In the genomic region with DNA sequence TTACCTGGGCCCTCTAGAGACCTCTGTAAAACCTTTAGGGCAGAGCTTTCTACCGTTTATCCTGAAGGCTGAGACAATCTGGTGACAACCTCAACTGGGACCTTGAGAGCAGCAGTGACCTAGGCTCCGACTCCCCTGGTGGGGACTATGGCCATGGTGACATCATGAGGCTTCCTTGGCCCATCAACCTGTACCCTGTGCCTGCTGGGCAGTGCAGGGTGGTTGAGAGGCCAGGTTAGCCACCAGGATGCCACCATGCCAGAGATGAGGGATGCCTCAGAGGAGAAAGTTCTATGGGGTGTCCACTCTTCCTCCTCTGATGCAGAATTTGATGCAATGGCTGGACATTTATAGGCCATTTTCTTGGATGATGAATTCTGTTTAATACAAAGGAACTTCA, we compare ENCODE assay signal across 40 cellular contexts.
"Had no signal": no experiment of that assay in that cellular context is flagged by ENCODE, and none has a peak within 500 bp of the region (broad histone marks: within the 10 kb centered on the region; RNA-seq: fewer than 3 reads in every experiment).

No MANE protein-coding gene starts in this region.

- H3K4me1 ChIP-seq: ascending aorta had no signal

- DNase-seq: activated CD4-positive, alpha-beta memory T cell treated with anti-CD3 and anti-CD28 coated beads, Interleukin-2, amount 10 ng/mL, durations not matched to agents 7 days and 5 days; activated CD4-positive, alpha-beta T cell treated with anti-CD3 and anti-CD28 coated beads for 1 hour; activated CD4-positive, alpha-beta T cell treated with anti-CD3 and anti-CD28 coated beads for 36 hours; activated CD4-positive, alpha-beta T cell treated with anti-CD3 and anti-CD28 coated beads for 48 hours; activated CD4-positive, alpha-beta T cell treated with anti-CD3 and anti-CD28 coated beads, Interleukin-2, amount 50 U/mL, for 48 hours; activated CD4-positive, CD25-positive, alpha-beta regulatory T cell; activated CD8-positive, alpha-beta memory T cell treated with anti-CD3 and anti-CD28 coated beads for 24 hours; activated CD8-positive, alpha-beta memory T cell treated with anti-CD3 and anti-CD28 coated beads, Interleukin-2, amount 10 ng/mL, durations not matched to agents 7 days and 5 days; activated CD8-positive, alpha-beta memory T cell treated with anti-CD3 and anti-CD28 coated beads, Interleukin-2, amount 50 U/mL, for 48 hours; activated CD8-positive, alpha-beta T cell treated with anti-CD3 and anti-CD28 coated beads, Interleukin-2, amount 10 ng/mL, durations not matched to agents 7 days and 5 days; activated effector memory CD4-positive, alpha-beta T cell treated with Interleukin-2 at 50 U/mL for 16 hours; activated gamma-delta T cell; activated naive CD4-positive, alpha-beta T cell treated with anti-CD3 and anti-CD28 coated beads, Interleukin-2, amount 10 ng/mL, durations not matched to agents 7 days and 5 days; activated naive CD4-positive, alpha-beta T cell treated with Interleukin-2 at 50 U/mL for 16 hours; activated naive CD8-positive, alpha-beta T cell treated with anti-CD3 and anti-CD28 coated beads, Interleukin-2, amount 10 ng/mL, durations not matched to agents 7 days and 5 days; activated naive CD8-positive, alpha-beta T cell treated with anti-CD3 and anti-CD28 coated beads, Interleukin-2, amount 50 U/mL, for 24 hours; activated T-cell treated with anti-CD3 and anti-CD28 coated beads, Interleukin-2, amount 50 U/mL, for 24 hours; activated T-cell treated with anti-CD3 and anti-CD28 coated beads, Interleukin-2, amount 50 U/mL, for 48 hours; amygdala; anterior cingulate cortex; caudate nucleus; cerebellar nuclear complex; SW 1271; T-helper 1 cell; T-helper 2 cell; T-helper 9 cell; WERI-Rb-1 had no signal

- H3K36me3 ChIP-seq: ascending aorta, cardiac muscle cell, WERI-Rb-1 had no signal

- H3K4me3 Mint-ChIP-seq: activated CD4-positive, alpha-beta memory T cell treated with anti-CD3 and anti-CD28 coated beads, Interleukin-2, amount 10 ng/mL, durations not matched to agents 7 days and 5 days; activated CD4-positive, alpha-beta T cell treated with anti-CD3 and anti-CD28 coated beads for 36 hours; activated CD8-positive, alpha-beta memory T cell treated with anti-CD3 and anti-CD28 coated beads, Interleukin-2, amount 10 ng/mL, durations not matched to agents 7 days and 5 days; activated CD8-positive, alpha-beta T cell treated with anti-CD3 and anti-CD28 coated beads, Interleukin-2, amount 10 ng/mL, durations not matched to agents 7 days and 5 days; activated naive CD4-positive, alpha-beta T cell treated with anti-CD3 and anti-CD28 coated beads, Interleukin-2, amount 10 ng/mL, durations not matched to agents 7 days and 5 days; activated naive CD4-positive, alpha-beta T cell treated with anti-CD3 and anti-CD28 coated beads, Interleukin-2, amount 50 U/mL, for 24 hours; activated naive CD8-positive, alpha-beta T cell; activated naive CD8-positive, alpha-beta T cell treated with anti-CD3 and anti-CD28 coated beads, Interleukin-2, amount 10 ng/mL, durations not matched to agents 7 days and 5 days; activated naive CD8-positive, alpha-beta T cell treated with anti-CD3 and anti-CD28 coated beads, Interleukin-2, amount 50 U/mL, for 24 hours; activated T-cell treated with anti-CD3 and anti-CD28 coated beads, Interleukin-2, amount 50 U/mL, for 24 hours; brain; central memory CD8-positive, alpha-beta T cell; T-helper 1 cell treated with Interleukin-12 subunit alpha and Interleukin-12 subunit beta and Interleukin-4 antibody, amounts not matched to agents 30 μg/mL and 1 μg/mL, for 36 hours; T-helper 2 cell treated with Interferon-gamma antibody and Interleukin-4, amounts not matched to agents 5 μg/mL and 100 μg/mL, for 36 hours; WTC11 had no signal

- H3K9me3 Mint-ChIP-seq: activated naive CD4-positive, alpha-beta T cell treated with anti-CD3 and anti-CD28 coated beads, Interleukin-2, amount 10 ng/mL, durations not matched to agents 7 days and 5 days; activated naive CD4-positive, alpha-beta T cell treated with anti-CD3 and anti-CD28 coated beads, Interleukin-2, amount 50 U/mL, for 24 hours; activated T-cell treated with anti-CD3 and anti-CD28 coated beads, Interleukin-2, amount 50 U/mL, for 24 hours; activated T-helper 2 cell treated with anti-CD3 and anti-CD28 coated beads, Interferon-gamma antibody, Interleukin-2, Interleukin-4, amounts not matched to agents 10 μg/mL and 5 μg/mL and 100 μg/mL, durations not matched to agents 14 hours and 24 hours and 36 hours; central memory CD8-positive, alpha-beta T cell; T-helper 2 cell treated with Interferon-gamma antibody and Interleukin-4, amounts not matched to agents 5 μg/mL and 100 μg/mL, for 36 hours had no signal

- H3K27me3 ChIP-seq: ascending aorta, cardiac muscle cell had no signal

- ATAC-seq: activated CD4-positive, alpha-beta T cell treated with anti-CD3 and anti-CD28 coated beads for 36 hours; activated CD4-positive, CD25-positive, alpha-beta regulatory T cell treated with anti-CD3 and anti-CD28 coated beads, Interleukin-2, amount 50 U/mL, for 24 hours; activated CD8-positive, alpha-beta memory T cell treated with anti-CD3 and anti-CD28 coated beads, Interleukin-2, amount 10 ng/mL, durations not matched to agents 7 days and 5 days; activated CD8-positive, alpha-beta T cell treated with anti-CD3 and anti-CD28 coated beads, Interleukin-2, amount 10 ng/mL, durations not matched to agents 7 days and 5 days; activated naive CD8-positive, alpha-beta T cell treated with anti-CD3 and anti-CD28 coated beads, Interleukin-2, amount 50 U/mL, for 24 hours; WTC11 had no signal

- H3K27me3 Mint-ChIP-seq: activated CD4-positive, alpha-beta memory T cell treated with anti-CD3 and anti-CD28 coated beads, Interleukin-2, amount 10 ng/mL, durations not matched to agents 7 days and 5 days; activated CD4-positive, alpha-beta T cell treated with anti-CD3 and anti-CD28 coated beads for 36 hours; activated CD8-positive, alpha-beta memory T cell treated with anti-CD3 and anti-CD28 coated beads, Interleukin-2, amount 10 ng/mL, durations not matched to agents 7 days and 5 days; activated naive CD4-positive, alpha-beta T cell treated with anti-CD3 and anti-CD28 coated beads, Interleukin-2, amount 10 ng/mL, durations not matched to agents 7 days and 5 days; activated naive CD4-positive, alpha-beta T cell treated with anti-CD3 and anti-CD28 coated beads, Interleukin-2, amount 50 U/mL, for 24 hours; activated naive CD8-positive, alpha-beta T cell; activated naive CD8-positive, alpha-beta T cell treated with anti-CD3 and anti-CD28 coated beads, Interleukin-2, amount 10 ng/mL, durations not matched to agents 7 days and 5 days; activated T-cell treated with anti-CD3 and anti-CD28 coated beads, Interleukin-2, amount 50 U/mL, for 24 hours; brain had no signal

- H3K27ac Mint-ChIP-seq: activated CD4-positive, alpha-beta memory T cell treated with anti-CD3 and anti-CD28 coated beads, Interleukin-2, amount 10 ng/mL, durations not matched to agents 7 days and 5 days; activated CD4-positive, alpha-beta T cell treated with anti-CD3 and anti-CD28 coated beads for 36 hours; activated CD8-positive, alpha-beta memory T cell treated with anti-CD3 and anti-CD28 coated beads, Interleukin-2, amount 10 ng/mL, durations not matched to agents 7 days and 5 days; activated CD8-positive, alpha-beta T cell treated with anti-CD3 and anti-CD28 coated beads, Interleukin-2, amount 10 ng/mL, durations not matched to agents 7 days and 5 days; activated naive CD4-positive, alpha-beta T cell treated with anti-CD3 and anti-CD28 coated beads, Interleukin-2, amount 10 ng/mL, durations not matched to agents 7 days and 5 days; activated naive CD4-positive, alpha-beta T cell treated with anti-CD3 and anti-CD28 coated beads, Interleukin-2, amount 50 U/mL, for 24 hours; activated naive CD8-positive, alpha-beta T cell; activated naive CD8-positive, alpha-beta T cell treated with anti-CD3 and anti-CD28 coated beads, Interleukin-2, amount 10 ng/mL, durations not matched to agents 7 days and 5 days; activated naive CD8-positive, alpha-beta T cell treated with anti-CD3 and anti-CD28 coated beads, Interleukin-2, amount 50 U/mL, for 24 hours; activated T-cell treated with anti-CD3 and anti-CD28 coated beads, Interleukin-2, amount 50 U/mL, for 24 hours; activated T-helper 2 cell treated with anti-CD3 and anti-CD28 coated beads, Interferon-gamma antibody, Interleukin-2, Interleukin-4, amounts not matched to agents 10 μg/mL and 5 μg/mL and 100 μg/mL, durations not matched to agents 14 hours and 24 hours and 36 hours; brain; T-helper 1 cell treated with Interleukin-12 subunit alpha and Interleukin-12 subunit beta and Interleukin-4 antibody, amounts not matched to agents 30 μg/mL and 1 μg/mL, for 36 hours; T-helper 2 cell treated with Interferon-gamma antibody and Interleukin-4, amounts not matched to agents 5 μg/mL and 100 μg/mL, for 36 hours; WTC11 had no signal

- H3K4me3 ChIP-seq: ascending aorta, cardiac muscle cell had no signal

- H3K4me1 Mint-ChIP-seq: activated CD4-positive, alpha-beta memory T cell treated with anti-CD3 and anti-CD28 coated beads, Interleukin-2, amount 10 ng/mL, durations not matched to agents 7 days and 5 days; activated CD4-positive, alpha-beta T cell treated with anti-CD3 and anti-CD28 coated beads for 36 hours; activated CD8-positive, alpha-beta memory T cell treated with anti-CD3 and anti-CD28 coated beads, Interleukin-2, amount 10 ng/mL, durations not matched to agents 7 days and 5 days; activated naive CD4-positive, alpha-beta T cell treated with anti-CD3 and anti-CD28 coated beads, Interleukin-2, amount 10 ng/mL, durations not matched to agents 7 days and 5 days; activated naive CD4-positive, alpha-beta T cell treated with anti-CD3 and anti-CD28 coated beads, Interleukin-2, amount 50 U/mL, for 24 hours; activated naive CD8-positive, alpha-beta T cell treated with anti-CD3 and anti-CD28 coated beads, Interleukin-2, amount 10 ng/mL, durations not matched to agents 7 days and 5 days; activated naive CD8-positive, alpha-beta T cell treated with anti-CD3 and anti-CD28 coated beads, Interleukin-2, amount 50 U/mL, for 24 hours; brain; central memory CD8-positive, alpha-beta T cell had no signal

- FAIRE-seq: bronchial epithelial cell, TTC549 had no signal

- H3K27ac ChIP-seq: ascending aorta, cardiac muscle cell, WERI-Rb-1 had no signal

- H3K36me3 Mint-ChIP-seq: activated CD8-positive, alpha-beta memory T cell treated with anti-CD3 and anti-CD28 coated beads, Interleukin-2, amount 10 ng/mL, durations not matched to agents 7 days and 5 days; activated naive CD4-positive, alpha-beta T cell treated with anti-CD3 and anti-CD28 coated beads, Interleukin-2, amount 10 ng/mL, durations not matched to agents 7 days and 5 days; activated naive CD4-positive, alpha-beta T cell treated with anti-CD3 and anti-CD28 coated beads, Interleukin-2, amount 50 U/mL, for 24 hours; activated naive CD8-positive, alpha-beta T cell; activated naive CD8-positive, alpha-beta T cell treated with anti-CD3 and anti-CD28 coated beads, Interleukin-2, amount 10 ng/mL, durations not matched to agents 7 days and 5 days had no signal
